Comparison of ENCODE assay signal across 9 cellular contexts in genomic region chr1:109466100-109466439, GRCh38. TPM values are rescaled to one million over a fixed set of nuclear protein-coding genes. Genes with fewer than 3 reads are reported as not detected.
DNase-seq lines count a peak whose midpoint lies in the region; ATAC-seq and TF ChIP-seq lines count a peak whose summit lies in the region.
"Had no signal": no experiment of that assay in that cellular context is flagged by ENCODE, and none has a peak within 500 bp of the region (broad histone marks: within the 10 kb centered on the region; RNA-seq: fewer than 3 reads in every experiment).

No MANE protein-coding gene starts in this region.

- H3K27ac ChIP-seq in cardiac muscle cell (peak overlapping the region; percentile 96), brain microvascular endothelial cell (no peak overlapping the region), mesodermal cell (ENCODE audit: low read depth, low read length, severe bottlenecking) (no peak overlapping the region), upper lobe of right lung (peak overlapping the region; percentile 17)

- no peak for DNase-seq in cardiac muscle cell (ENCODE audit: low read depth in 1 of 2, low spot score in 1 of 2)
- DNase-seq in Right ventricle myocardium superior = no peak
- DNase-seq in brain microvascular endothelial cell = no peak
- DNase-seq in upper lobe of right lung = no peak
- no peak for DNase-seq in activated effector memory CD4-positive, alpha-beta T cell treated with Interleukin-2 at 50 U/mL for 16 hours
- DNase-seq in NCI-H345 (lab: John Stamatoyannopoulos, UW) = no peak
- no peak for DNase-seq in NCI-H2196 (lab: John Stamatoyannopoulos, UW; ENCODE audit: unreplicated experiment)
- DNase-seq: GDM1 had no signal

- H3K4me3 ChIP-seq in cardiac muscle cell = peak overlapping the region; percentile 72
- H3K4me3 ChIP-seq in brain microvascular endothelial cell (ENCODE audit: low read depth, low read length) = peak overlapping the region; percentile 49
- H3K4me3 ChIP-seq in mesodermal cell (ENCODE audit: extremely low read depth, insufficient read depth, low read length, poor library complexity, severe bottlenecking) = peak overlapping the region; percentile 46
- peak overlapping the region; percentile 61 for H3K4me3 ChIP-seq in upper lobe of right lung

- WGBS in mesodermal cell (ENCODE audit: insufficient coverage in 2 of 2), 2 experiments = 5 to 6% methylated on average over 10 to 20 of the region's 21 CpGs

- intact Hi-C loops in Right ventricle myocardium superior (cut with DNase I) = no loop called here
- intact Hi-C loops in upper lobe of right lung (cut with DNase I) = no loop called here

- H3K27me3 ChIP-seq in cardiac muscle cell = peaks cover 46% of the 10 kb centered on the region
- peaks cover 61% of the 10 kb centered on the region for H3K27me3 ChIP-seq in brain microvascular endothelial cell (replicated peaks)
- H3K27me3 ChIP-seq in upper lobe of right lung = peaks cover 66% of the 10 kb centered on the region

- TF ChIP-seq CTCF in cardiac muscle cell (IDR thresholded peaks at IDR 0.05; ENCODE audit: low read depth, low read length) (no peak), brain microvascular endothelial cell (IDR thresholded peaks at IDR 0.05; ENCODE audit: low read depth, low read length, missing control alignments) (no peak), upper lobe of right lung (IDR thresholded peaks at IDR 0.05) (no peak)

- no peaks in the 10 kb centered on the region for H3K36me3 ChIP-seq in cardiac muscle cell
- no peaks in the 10 kb centered on the region for H3K36me3 ChIP-seq in brain microvascular endothelial cell (replicated peaks)
- no peaks in the 10 kb centered on the region for H3K36me3 ChIP-seq in mesodermal cell (ENCODE audit: control insufficient read depth, insufficient read depth, low read length)
- no peaks in the 10 kb centered on the region for H3K36me3 ChIP-seq in upper lobe of right lung

- no peaks in the 10 kb centered on the region for H3K9me3 ChIP-seq in cardiac muscle cell (ENCODE audit: low read depth)
- H3K9me3 ChIP-seq in mesodermal cell (ENCODE audit: control insufficient read depth, low read length) = no peaks in the 10 kb centered on the region
- no peaks in the 10 kb centered on the region for H3K9me3 ChIP-seq in upper lobe of right lung

- H3K4me1 ChIP-seq in cardiac muscle cell (ENCODE audit: low read depth) = peaks cover 6% of the 10 kb centered on the region
- H3K4me1 ChIP-seq in mesodermal cell (ENCODE audit: control insufficient read depth, insufficient read depth, low read length, poor library complexity, severe bottlenecking) = no peaks in the 10 kb centered on the region
- no peaks in the 10 kb centered on the region for H3K4me1 ChIP-seq in upper lobe of right lung

- in situ Hi-C loops in brain microvascular endothelial cell (cut with HindIII; ENCODE audit: low pct_ligation_motif_present, low sequenced_read_pairs) = no loop called here

- ATAC-seq in Right ventricle myocardium superior (ENCODE audit: poor library complexity) (no peak), upper lobe of right lung (no peak)

RNA-seq across cellular contexts. Expression of gene SYPL2, which starts 0.3 kb away (rescaled TPM):
- total RNA-seq in cardiac muscle cell (10.7 and 17.8 TPM in 2 replicates), Right ventricle myocardium superior (28.9 TPM), upper lobe of right lung (3.1 TPM)
- 17.0 and 27.3 TPM in 2 replicates for polyA plus RNA-seq in cardiac muscle cell
- 0.18 TPM for polyA plus RNA-seq in mesodermal cell (2013, experiment 1 of 2)
- polyA plus RNA-seq in mesodermal cell (2013, experiment 2 of 2) = 0.20 TPM

RNA-seq across cellular contexts. Expression of gene ATXN7L2, which starts 17.6 kb away (rescaled TPM):
- total RNA-seq in cardiac muscle cell (14.7 and 17.8 TPM in 2 replicates), Right ventricle myocardium superior (2.4 TPM), upper lobe of right lung (4.6 TPM)
- polyA plus RNA-seq in cardiac muscle cell = 7.0 and 11.9 TPM in 2 replicates
- 7.4 TPM for polyA plus RNA-seq in mesodermal cell (2013, experiment 1 of 2)
- 4.9 TPM for polyA plus RNA-seq in mesodermal cell (2013, experiment 2 of 2)

RNA-seq across cellular contexts. Expression of gene CYB561D1, which starts 27.8 kb away (rescaled TPM):
- 5.3 and 7.2 TPM in 2 replicates for total RNA-seq in cardiac muscle cell
- polyA plus RNA-seq in cardiac muscle cell = 5.5 and 6.6 TPM in 2 replicates
- 5.3 TPM for total RNA-seq in Right ventricle myocardium superior
- 3.7 TPM for polyA plus RNA-seq in mesodermal cell (2013, experiment 1 of 2)
- polyA plus RNA-seq in mesodermal cell (2013, experiment 2 of 2) = 4.4 TPM
- 13.1 TPM for total RNA-seq in upper lobe of right lung

RNA-seq across cellular contexts. Expression of gene PSMA5, which starts 39.8 kb away (rescaled TPM):
- total RNA-seq in cardiac muscle cell (23.9 and 24.8 TPM in 2 replicates), Right ventricle myocardium superior (56.8 TPM), upper lobe of right lung (67.8 TPM)
- polyA plus RNA-seq in cardiac muscle cell = 96.6 and 103 TPM in 2 replicates
- polyA plus RNA-seq in mesodermal cell (2013, experiment 1 of 2) = 81.3 TPM
- polyA plus RNA-seq in mesodermal cell (2013, experiment 2 of 2) = 74.3 TPM

RNA-seq across cellular contexts. Expression of gene AMIGO1, which starts 43.5 kb away (rescaled TPM):
- total RNA-seq in cardiac muscle cell = 10.5 and 11.2 TPM in 2 replicates
- 7.7 and 10.1 TPM in 2 replicates for polyA plus RNA-seq in cardiac muscle cell
- 19.3 TPM for total RNA-seq in Right ventricle myocardium superior
- polyA plus RNA-seq in mesodermal cell (2013, experiment 1 of 2) = 1.4 TPM
- 1.2 TPM for polyA plus RNA-seq in mesodermal cell (2013, experiment 2 of 2)
- total RNA-seq in upper lobe of right lung = 13.3 TPM

Comparison
In these comparisons a context has a peak if more than half of its experiments do, and no peak if none do; other contexts are left out.
1. H3K27ac ChIP-seq: peak in cardiac muscle cell (single experiment) and upper lobe of right lung (single experiment); none in brain microvascular endothelial cell (single experiment) and mesodermal cell (single experiment).
2. Peak in every context shown above with its lines, with median percentiles within 50 percentile points of each other: H3K4me3 ChIP-seq.